Comparison of ENCODE assay signal across 1 cellular context in the genomic region with DNA sequence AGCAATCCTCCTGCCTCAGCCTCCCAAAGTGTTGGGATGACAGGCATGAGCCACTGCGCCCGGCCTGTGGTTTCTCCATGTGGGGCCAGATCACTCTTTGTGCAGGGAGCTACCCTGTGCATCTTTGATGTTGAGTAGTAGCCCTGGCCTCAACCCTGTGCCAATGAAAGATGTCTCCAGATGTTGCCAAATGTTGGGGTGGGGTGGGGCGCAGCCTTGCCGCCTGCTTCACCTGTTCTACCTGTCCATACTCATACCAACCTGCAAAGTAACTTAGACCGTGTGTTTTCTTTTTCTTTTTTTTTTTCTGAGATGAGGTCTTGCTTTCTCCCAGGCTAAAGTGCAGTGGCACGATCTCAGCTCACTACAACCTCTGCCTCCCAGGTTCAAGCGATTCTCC.
TF ChIP-seq lines count a peak whose summit lies in the region.

No MANE protein-coding gene starts in this region.

TF ChIP-seq in WTC11, 78 proteins besides CTCF, POLR2A, EP300 and RAD21 (continued from another document):
- TF ChIP-seq PRDM15 (CRISPR knock-in tag; IDR thresholded peaks at IDR 0.05) (no peak), FOXP1 (CRISPR knock-in tag; IDR thresholded peaks at IDR 0.05; ENCODE audit: borderline replicate concordance) (no peak), NFYB (CRISPR knock-in tag; conservative IDR thresholded peaks at IDR 0.05; ENCODE audit: low read depth) (no peak), NR2C2 (CRISPR knock-in tag; IDR thresholded peaks at IDR 0.05) (no peak), JAZF1 (CRISPR knock-in tag; IDR thresholded peaks at IDR 0.05) (no peak), EMX1 (CRISPR knock-in tag; IDR thresholded peaks at IDR 0.05) (no peak), CREM (CRISPR knock-in tag; IDR thresholded peaks at IDR 0.05) (no peak), ZNF512 (CRISPR knock-in tag; IDR thresholded peaks at IDR 0.05; ENCODE audit: borderline replicate concordance) (no peak), KAT7 (CRISPR knock-in tag; IDR thresholded peaks at IDR 0.05; ENCODE audit: borderline replicate concordance) (no peak), FOXJ3 (CRISPR knock-in tag; IDR thresholded peaks at IDR 0.05; ENCODE audit: borderline replicate concordance) (no peak)
- TF ChIP-seq, protein P1, sequence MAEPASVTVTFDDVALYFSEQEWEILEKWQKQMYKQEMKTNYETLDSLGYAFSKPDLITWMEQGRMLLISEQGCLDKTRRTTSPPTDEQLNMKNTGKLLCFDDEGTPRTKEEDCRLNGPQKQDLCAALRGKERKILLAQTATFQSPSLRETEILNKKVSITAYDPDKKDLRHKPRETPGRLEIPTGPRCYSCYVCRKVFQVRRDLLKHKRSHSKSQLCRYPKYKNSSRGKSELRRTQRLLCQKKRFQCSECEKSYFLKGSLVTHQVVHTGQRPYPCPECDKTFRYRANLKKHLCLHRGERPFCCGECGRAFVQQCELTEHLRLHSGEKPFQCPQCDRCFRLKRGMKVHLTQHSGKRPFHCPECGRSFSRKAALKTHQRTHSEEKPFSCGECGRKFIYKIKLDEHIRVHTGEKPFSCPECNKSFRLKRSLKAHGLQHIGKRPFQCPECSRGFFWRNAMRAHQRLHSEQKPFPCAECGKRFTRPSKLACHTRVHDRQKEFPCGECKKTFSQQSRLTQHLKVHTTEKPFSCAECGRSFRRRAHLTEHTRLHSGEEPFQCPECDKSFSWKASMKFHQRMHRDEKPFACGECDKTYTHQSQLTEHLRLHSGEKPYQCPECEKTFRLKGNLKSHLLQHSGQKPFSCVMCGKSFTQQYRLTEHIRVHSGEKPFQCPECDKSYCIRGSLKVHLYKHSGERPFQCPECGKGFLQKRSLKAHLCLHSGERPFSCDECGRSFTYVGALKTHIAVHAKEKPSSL (CRISPR knock-in tag; conservative IDR thresholded peaks at IDR 0.05), result no peak
- TF ChIP-seq, protein P2, sequence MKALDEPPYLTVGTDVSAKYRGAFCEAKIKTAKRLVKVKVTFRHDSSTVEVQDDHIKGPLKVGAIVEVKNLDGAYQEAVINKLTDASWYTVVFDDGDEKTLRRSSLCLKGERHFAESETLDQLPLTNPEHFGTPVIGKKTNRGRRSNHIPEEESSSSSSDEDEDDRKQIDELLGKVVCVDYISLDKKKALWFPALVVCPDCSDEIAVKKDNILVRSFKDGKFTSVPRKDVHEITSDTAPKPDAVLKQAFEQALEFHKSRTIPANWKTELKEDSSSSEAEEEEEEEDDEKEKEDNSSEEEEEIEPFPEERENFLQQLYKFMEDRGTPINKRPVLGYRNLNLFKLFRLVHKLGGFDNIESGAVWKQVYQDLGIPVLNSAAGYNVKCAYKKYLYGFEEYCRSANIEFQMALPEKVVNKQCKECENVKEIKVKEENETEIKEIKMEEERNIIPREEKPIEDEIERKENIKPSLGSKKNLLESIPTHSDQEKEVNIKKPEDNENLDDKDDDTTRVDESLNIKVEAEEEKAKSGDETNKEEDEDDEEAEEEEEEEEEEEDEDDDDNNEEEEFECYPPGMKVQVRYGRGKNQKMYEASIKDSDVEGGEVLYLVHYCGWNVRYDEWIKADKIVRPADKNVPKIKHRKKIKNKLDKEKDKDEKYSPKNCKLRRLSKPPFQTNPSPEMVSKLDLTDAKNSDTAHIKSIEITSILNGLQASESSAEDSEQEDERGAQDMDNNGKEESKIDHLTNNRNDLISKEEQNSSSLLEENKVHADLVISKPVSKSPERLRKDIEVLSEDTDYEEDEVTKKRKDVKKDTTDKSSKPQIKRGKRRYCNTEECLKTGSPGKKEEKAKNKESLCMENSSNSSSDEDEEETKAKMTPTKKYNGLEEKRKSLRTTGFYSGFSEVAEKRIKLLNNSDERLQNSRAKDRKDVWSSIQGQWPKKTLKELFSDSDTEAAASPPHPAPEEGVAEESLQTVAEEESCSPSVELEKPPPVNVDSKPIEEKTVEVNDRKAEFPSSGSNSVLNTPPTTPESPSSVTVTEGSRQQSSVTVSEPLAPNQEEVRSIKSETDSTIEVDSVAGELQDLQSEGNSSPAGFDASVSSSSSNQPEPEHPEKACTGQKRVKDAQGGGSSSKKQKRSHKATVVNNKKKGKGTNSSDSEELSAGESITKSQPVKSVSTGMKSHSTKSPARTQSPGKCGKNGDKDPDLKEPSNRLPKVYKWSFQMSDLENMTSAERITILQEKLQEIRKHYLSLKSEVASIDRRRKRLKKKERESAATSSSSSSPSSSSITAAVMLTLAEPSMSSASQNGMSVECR (CRISPR knock-in tag; IDR thresholded peaks at IDR 0.05; ENCODE audit: borderline replicate concordance), result no peak
- TF ChIP-seq, protein P3, sequence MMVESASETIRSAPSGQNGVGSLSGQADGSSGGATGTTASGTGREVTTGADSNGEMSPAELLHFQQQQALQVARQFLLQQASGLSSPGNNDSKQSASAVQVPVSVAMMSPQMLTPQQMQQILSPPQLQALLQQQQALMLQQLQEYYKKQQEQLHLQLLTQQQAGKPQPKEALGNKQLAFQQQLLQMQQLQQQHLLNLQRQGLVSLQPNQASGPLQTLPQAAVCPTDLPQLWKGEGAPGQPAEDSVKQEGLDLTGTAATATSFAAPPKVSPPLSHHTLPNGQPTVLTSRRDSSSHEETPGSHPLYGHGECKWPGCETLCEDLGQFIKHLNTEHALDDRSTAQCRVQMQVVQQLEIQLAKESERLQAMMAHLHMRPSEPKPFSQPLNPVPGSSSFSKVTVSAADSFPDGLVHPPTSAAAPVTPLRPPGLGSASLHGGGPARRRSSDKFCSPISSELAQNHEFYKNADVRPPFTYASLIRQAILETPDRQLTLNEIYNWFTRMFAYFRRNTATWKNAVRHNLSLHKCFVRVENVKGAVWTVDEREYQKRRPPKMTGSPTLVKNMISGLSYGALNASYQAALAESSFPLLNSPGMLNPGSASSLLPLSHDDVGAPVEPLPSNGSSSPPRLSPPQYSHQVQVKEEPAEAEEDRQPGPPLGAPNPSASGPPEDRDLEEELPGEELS (CRISPR knock-in tag; IDR thresholded peaks at IDR 0.05), result no peak
- TF ChIP-seq, protein P4, sequence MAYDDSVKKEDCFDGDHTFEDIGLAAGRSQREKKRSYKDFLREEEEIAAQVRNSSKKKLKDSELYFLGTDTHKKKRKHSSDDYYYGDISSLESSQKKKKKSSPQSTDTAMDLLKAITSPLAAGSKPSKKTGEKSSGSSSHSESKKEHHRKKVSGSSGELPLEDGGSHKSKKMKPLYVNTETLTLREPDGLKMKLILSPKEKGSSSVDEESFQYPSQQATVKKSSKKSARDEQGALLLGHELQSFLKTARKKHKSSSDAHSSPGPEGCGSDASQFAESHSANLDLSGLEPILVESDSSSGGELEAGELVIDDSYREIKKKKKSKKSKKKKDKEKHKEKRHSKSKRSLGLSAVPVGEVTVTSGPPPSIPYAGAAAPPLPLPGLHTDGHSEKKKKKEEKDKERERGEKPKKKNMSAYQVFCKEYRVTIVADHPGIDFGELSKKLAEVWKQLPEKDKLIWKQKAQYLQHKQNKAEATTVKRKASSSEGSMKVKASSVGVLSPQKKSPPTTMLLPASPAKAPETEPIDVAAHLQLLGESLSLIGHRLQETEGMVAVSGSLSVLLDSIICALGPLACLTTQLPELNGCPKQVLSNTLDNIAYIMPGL (CRISPR knock-in tag; IDR thresholded peaks at IDR 0.05), result no peak
